ENCODE assay signal across 25 cellular contexts in genomic region chr1:203464743-203465142, GRCh38. TPM values are rescaled to one million over a fixed set of nuclear protein-coding genes. Genes with fewer than 3 reads are reported as not detected.
DNase-seq lines count a peak whose midpoint lies in the region; ATAC-seq and TF ChIP-seq lines count a peak whose summit lies in the region.
"Had no signal": no experiment of that assay in that cellular context is flagged by ENCODE, and none has a peak within 500 bp of the region (broad histone marks: within the 10 kb centered on the region; RNA-seq: fewer than 3 reads in every experiment).

No MANE protein-coding gene starts in this region.

- H3K56ac ChIP-seq in IMR-90 (ENCODE audit: extremely low read depth, insufficient read depth, low read length), result no peak overlapping the region

- no peak overlapping the region for H3K18ac ChIP-seq in IMR-90 (ENCODE audit: low read depth, low read length)

- ATAC-seq in IMR-90 (ENCODE audit: low read depth), result no peak
- ATAC-seq in GM21825 (IDR thresholded peaks at IDR 0.05; ENCODE audit: unreplicated experiment), result no peak
- ATAC-seq in HG02588 (IDR thresholded peaks at IDR 0.05; ENCODE audit: unreplicated experiment), result no peak
- ATAC-seq in HG02884 (IDR thresholded peaks at IDR 0.05; ENCODE audit: unreplicated experiment), result no peak
- ATAC-seq: activated CD4-positive, alpha-beta T cell treated with anti-CD3 and anti-CD28 coated beads for 36 hours; natural killer cell; stimulated activated memory B cell treated with anti-CD40 and anti-IgM and Interleukin-4, amounts not matched to agents 10 μg/mL and 1 μg/mL and 100 μg/mL, for 72 hours; T-helper 17 cell had no signal

- TF ChIP-seq POLR2A in IMR-90 (IDR thresholded peaks at IDR 0.05; ENCODE audit: low read depth, low read length), result no peak
- TF ChIP-seq POLR2A in suprapubic skin (IDR thresholded peaks at IDR 0.05), result no peak

- no peak overlapping the region for H2AK9ac ChIP-seq in IMR-90 (replicated peaks; ENCODE audit: low read depth, low read length, poor library complexity)

- H3K4me1 ChIP-seq in IMR-90 (ENCODE audit: control insufficient read depth, insufficient read depth, low read length) (peaks cover 19% of the 10 kb centered on the region), muscle layer of duodenum (ENCODE audit: control insufficient read depth in 1 of 2, insufficient read depth in 2 of 2, low read length in 2 of 2) (peaks cover 8 to 35% of the 10 kb centered on the region in 2 donors), suprapubic skin (peaks cover 57% of the 10 kb centered on the region)

- H3K27ac ChIP-seq in IMR-90 (ENCODE audit: insufficient read depth, low read length) (no peak overlapping the region), muscle layer of duodenum (ENCODE audit: low read length) (peak overlapping the region; percentile 40), suprapubic skin (peak overlapping the region; percentile 87)
- H3K27ac ChIP-seq: BLaER1 treated with 17β-estradiol and CSF1 and Interleukin-3, amounts not matched to agents 10 nM and 100 nM; SK-N-MC had no signal

- H3K9me3 ChIP-seq in IMR-90 (ENCODE audit: control insufficient read depth, insufficient read depth, low read length) (no peaks in the 10 kb centered on the region), muscle layer of duodenum (ENCODE audit: control insufficient read depth in 1 of 2, low read length in 2 of 2) (no peaks in the 10 kb centered on the region), suprapubic skin (no peaks in the 10 kb centered on the region)
- H3K9me3 ChIP-seq: BLaER1 treated with 17β-estradiol and CSF1 and Interleukin-3, amounts not matched to agents 10 nM and 100 nM had no signal

- no peaks in the 10 kb centered on the region for H3K36me3 Mint-ChIP-seq in chondrocyte (ENCODE audit: low read depth)
- no peaks in the 10 kb centered on the region for H3K36me3 Mint-ChIP-seq in activated naive CD8-positive, alpha-beta T cell treated with anti-CD3 and anti-CD28 coated beads for 36 hours
- H3K36me3 Mint-ChIP-seq: natural killer cell; stimulated activated memory B cell treated with anti-CD40 and anti-IgM and Interleukin-4, amounts not matched to agents 10 μg/mL and 1 μg/mL and 100 μg/mL, for 72 hours; type B pancreatic cell had no signal

- H3K4me3 ChIP-seq in IMR-90 (ENCODE audit: insufficient read depth, low read depth, low read length) (no peak overlapping the region), muscle layer of duodenum (ENCODE audit: low read depth in 1 of 2, low read length in 2 of 2) (no peak overlapping the region), suprapubic skin (no peak overlapping the region)
- H3K4me3 ChIP-seq: BLaER1 treated with 17β-estradiol and CSF1 and Interleukin-3, amounts not matched to agents 10 nM and 100 nM; GM23338; SK-N-MC; smooth muscle cell had no signal

- H3K23ac ChIP-seq in IMR-90 (ENCODE audit: low read depth, low read length), result no peak overlapping the region

- peak overlapping the region; percentile 43; the same call in 1 of the 2 replicates for H4K91ac ChIP-seq in IMR-90 (ENCODE audit: insufficient read depth, low read depth, low read length)

- H3K4me2 ChIP-seq in IMR-90 (ENCODE audit: low read depth, low read length), result no peak overlapping the region
- H3K4me2 ChIP-seq: BLaER1 treated with 17β-estradiol and CSF1 and Interleukin-3, amounts not matched to agents 10 nM and 100 nM; GM23338 had no signal

- in situ Hi-C loops in IMR-90 (cut with MboI; ENCODE audit: low sequenced_read_pairs), result no loop called here

- no peak overlapping the region for H4K8ac ChIP-seq in IMR-90 (ENCODE audit: low read depth in 2 of 2, low read length in 2 of 2)

- peaks cover 63% of the 10 kb centered on the region for H3K4me1 Mint-ChIP-seq in chondrocyte (ENCODE audit: low read depth)
- H3K4me1 Mint-ChIP-seq in activated naive CD8-positive, alpha-beta T cell treated with anti-CD3 and anti-CD28 coated beads for 36 hours, result peaks cover 6% of the 10 kb centered on the region
- H3K4me1 Mint-ChIP-seq: activated CD4-positive, alpha-beta T cell treated with anti-CD3 and anti-CD28 coated beads for 36 hours; central memory CD8-positive, alpha-beta T cell; natural killer cell had no signal

- no peak overlapping the region for H2BK20ac ChIP-seq in IMR-90 (ENCODE audit: low read depth, low read length)

- no peak overlapping the region for H4K5ac ChIP-seq in IMR-90 (ENCODE audit: low read depth, low read length)

- intact Hi-C loops in IMR-90 (cut with micrococcal nuclease), result no loop called here

- H3K36me3 ChIP-seq in IMR-90 (ENCODE audit: control insufficient read depth, insufficient read depth, low read length) (no peaks in the 10 kb centered on the region), muscle layer of duodenum (ENCODE audit: control insufficient read depth in 1 of 2, insufficient read depth in 2 of 2, low read length in 2 of 2) (no peaks in the 10 kb centered on the region), suprapubic skin (no peaks in the 10 kb centered on the region)
- H3K36me3 ChIP-seq: BLaER1 treated with 17β-estradiol and CSF1 and Interleukin-3, amounts not matched to agents 10 nM and 100 nM had no signal

- H3K79me1 ChIP-seq in IMR-90 (ENCODE audit: low read depth in 1 of 2, low read length in 2 of 2), result no peaks in the 10 kb centered on the region

- H2BK120ac ChIP-seq in IMR-90 (ENCODE audit: low read depth, low read length), result no peak overlapping the region

- BruUV-seq in IMR-90 (replicated peaks; lab: Mats Ljungman, UMichigan), result no TSS peak

- no peak overlapping the region for H2BK5ac ChIP-seq in IMR-90 (ENCODE audit: low read depth, low read length, poor library complexity, severe bottlenecking)

- H3K27me3 ChIP-seq in IMR-90 (ENCODE audit: control insufficient read depth, insufficient read depth, low read length) (peaks cover 2% of the 10 kb centered on the region; the same call in 1 of the 2 replicates), muscle layer of duodenum (ENCODE audit: low read depth, low read length) (no peaks in the 10 kb centered on the region), suprapubic skin (no peaks in the 10 kb centered on the region)
- H3K27me3 ChIP-seq: BLaER1 treated with 17β-estradiol and CSF1 and Interleukin-3, amounts not matched to agents 10 nM and 100 nM had no signal

- H2BK15ac ChIP-seq in IMR-90 (ENCODE audit: low read depth, low read length), result no peak overlapping the region

- H3K9me3 Mint-ChIP-seq in chondrocyte (ENCODE audit: low read depth), result no peaks in the 10 kb centered on the region
- no peaks in the 10 kb centered on the region for H3K9me3 Mint-ChIP-seq in activated naive CD8-positive, alpha-beta T cell treated with anti-CD3 and anti-CD28 coated beads for 36 hours
- H3K9me3 Mint-ChIP-seq: activated T-cell treated with anti-CD3 and anti-CD28 coated beads, Interleukin-2, amount 50 U/mL, for 24 hours; central memory CD8-positive, alpha-beta T cell; GM23338; natural killer cell; stimulated activated memory B cell treated with anti-CD40 and anti-IgM and Interleukin-4, amounts not matched to agents 10 μg/mL and 1 μg/mL and 100 μg/mL, for 72 hours; type B pancreatic cell had no signal

- 100% methylated on average over 3 of the region's 3 CpGs; no CpG with 5 or more reads in 1 of the 2 experiments for WGBS in IMR-90 (ENCODE audit: extremely low coverage in 2 of 2, insufficient read length in 1 of 2), 2 experiments
- WGBS in suprapubic skin, result 94% methylated on average over 2 of the region's 3 CpGs

- CTCF ChIA-PET in IMR-90 (lab: Yijun Ruan, JAX), result no interaction called here

- H4K20me1 ChIP-seq in IMR-90 (ENCODE audit: insufficient read depth, low read length), result no peaks in the 10 kb centered on the region
- H4K20me1 ChIP-seq: BLaER1 treated with 17β-estradiol and CSF1 and Interleukin-3, amounts not matched to agents 10 nM and 100 nM had no signal

- no peak for DNase-seq in IMR-90
- no peak for DNase-seq in chondrocyte (ENCODE audit: low spot score)
- no peak for DNase-seq in suprapubic skin (ENCODE audit: low spot score in 2 of 2)
- DNase-seq in activated naive CD8-positive, alpha-beta T cell treated with anti-CD3 and anti-CD28 coated beads for 36 hours, result no peak
- DNase-seq: activated CD4-positive, alpha-beta T cell treated with anti-CD3 and anti-CD28 coated beads for 36 hours; activated CD8-positive, alpha-beta memory T cell treated with anti-CD3 and anti-CD28 coated beads for 24 hours; activated T-cell treated with anti-CD3 and anti-CD28 coated beads, Interleukin-2, amount 50 U/mL, for 24 hours; natural killer cell; NCI-H510A treated with DMSO at 0.1 percent for 48 hours; NK-92 treated with Interleukin-12 subunit alpha and Interleukin-12 subunit beta, amount 100 ng/mL, for 24 hours; T-helper 17 cell had no signal

- no peak overlapping the region for H3K14ac ChIP-seq in IMR-90 (replicated peaks; ENCODE audit: low read depth, low read length)

- dilution Hi-C loops in IMR-90 (cut with HindIII; ENCODE audit: low sequenced_read_pairs, unreplicated experiment), result no loop called here

- no peak for TF ChIP-seq EP300 in suprapubic skin (IDR thresholded peaks at IDR 0.05)

- 0 out of 2 replicates have a peak overlapping the region, but pooled peaks have one; percentile 69 for H2AK5ac ChIP-seq in IMR-90 (ENCODE audit: low read depth, low read length)

- no peak overlapping the region for H3K4ac ChIP-seq in IMR-90 (ENCODE audit: low read depth, low read length)

- no peak overlapping the region for H3K4me3 Mint-ChIP-seq in chondrocyte (ENCODE audit: unreplicated experiment)
- no peak overlapping the region for H3K4me3 Mint-ChIP-seq in activated naive CD8-positive, alpha-beta T cell treated with anti-CD3 and anti-CD28 coated beads for 36 hours
- H3K4me3 Mint-ChIP-seq: activated CD4-positive, alpha-beta T cell treated with anti-CD3 and anti-CD28 coated beads for 36 hours; activated T-cell treated with anti-CD3 and anti-CD28 coated beads, Interleukin-2, amount 50 U/mL, for 24 hours; central memory CD8-positive, alpha-beta T cell; GM23338; natural killer cell; stimulated activated memory B cell treated with anti-CD40 and anti-IgM and Interleukin-4, amounts not matched to agents 10 μg/mL and 1 μg/mL and 100 μg/mL, for 72 hours; T-helper 17 cell; type B pancreatic cell had no signal

- H3K27ac Mint-ChIP-seq in chondrocyte (ENCODE audit: unreplicated experiment), result peak overlapping the region; percentile 94
- no peak overlapping the region for H3K27ac Mint-ChIP-seq in activated naive CD8-positive, alpha-beta T cell treated with anti-CD3 and anti-CD28 coated beads for 36 hours
- H3K27ac Mint-ChIP-seq: activated CD4-positive, alpha-beta T cell treated with anti-CD3 and anti-CD28 coated beads for 36 hours; activated T-cell treated with anti-CD3 and anti-CD28 coated beads, Interleukin-2, amount 50 U/mL, for 24 hours; GM23338; natural killer cell; T-helper 17 cell; type B pancreatic cell had no signal

- H3K9me1 ChIP-seq in IMR-90 (ENCODE audit: insufficient read depth, low read length), result peaks cover 6% of the 10 kb centered on the region

- H3K27me3 Mint-ChIP-seq in chondrocyte (ENCODE audit: low read depth), result no peaks in the 10 kb centered on the region
- H3K27me3 Mint-ChIP-seq in activated naive CD8-positive, alpha-beta T cell treated with anti-CD3 and anti-CD28 coated beads for 36 hours, result peaks cover 18% of the 10 kb centered on the region

- no peak overlapping the region for H2AFZ ChIP-seq in IMR-90 (replicated peaks; ENCODE audit: low read length, poor library complexity)
- H2AFZ ChIP-seq: GM23338 had no signal

- no peak overlapping the region for H3K9ac ChIP-seq in IMR-90 (ENCODE audit: low read depth, low read length)
- H3K9ac ChIP-seq: BLaER1 treated with 17β-estradiol and CSF1 and Interleukin-3, amounts not matched to agents 10 nM and 100 nM had no signal

- TF ChIP-seq RAD21 in IMR-90 (IDR thresholded peaks at IDR 0.05; ENCODE audit: low read length), result no peak

- POLR2A ChIA-PET in IMR-90 (lab: Charles Lee; ENCODE audit: unreplicated experiment), result no interaction called here

- TF ChIP-seq CTCF in IMR-90 (conservative IDR thresholded peaks at IDR 0.05; ENCODE audit: low read depth, low read length) (no peak), chondrocyte (IDR thresholded peaks at IDR 0.05) (no peak), suprapubic skin (IDR thresholded peaks at IDR 0.05) (no peak)

RNA-seq across cellular contexts. Expression of gene PRELP, which starts 10.9 kb away (rescaled TPM):
- total RNA-seq in IMR-90 (2012; rRNA removed) (under 0.01 TPM in 1 of 2 replicates, not detected in the other), chondrocyte (29.5 to 33.7 TPM (median 33.2 TPM) in 3 replicates), suprapubic skin (10 to 100 TPM in 3 of 4 donors, 1 to 10 TPM in 1; 6.4 to 34.7 (median 18.0) TPM)
- 0.47 and 0.56 TPM in 2 replicates for polyA plus RNA-seq in IMR-90 (2012; rRNA removed)
- polyA plus RNA-seq in IMR-90 (2012; cell fraction: cytosol; rRNA removed), result 0.25 and 0.69 TPM in 2 replicates
- 0.14 and 0.26 TPM in 2 replicates for polyA plus RNA-seq in IMR-90 (2012; cell fraction: nucleus; rRNA removed; ENCODE audit: low replicate concordance)
- total RNA-seq in activated naive CD8-positive, alpha-beta T cell treated with anti-CD3 and anti-CD28 coated beads for 36 hours, result not detected
- total RNA-seq: activated CD4-positive, alpha-beta T cell treated with anti-CD3 and anti-CD28 coated beads for 36 hours; M059J; natural killer cell; RPMI7951; T-helper 17 cell had no signal

RNA-seq across cellular contexts. Expression of gene OPTC, which starts 29.2 kb away (rescaled TPM):
- not detected in 2 replicates for total RNA-seq in IMR-90 (2012; rRNA removed)
- polyA plus RNA-seq in IMR-90 (2012; rRNA removed), result not detected in 2 replicates
- polyA plus RNA-seq in IMR-90 (2012; cell fraction: cytosol; rRNA removed), result not detected in 2 replicates
- not detected in 2 replicates for polyA plus RNA-seq in IMR-90 (2012; cell fraction: nucleus; rRNA removed; ENCODE audit: low replicate concordance)
- total RNA-seq in chondrocyte, result not detected in 3 replicates
- not detected for total RNA-seq in suprapubic skin
- not detected for total RNA-seq in activated naive CD8-positive, alpha-beta T cell treated with anti-CD3 and anti-CD28 coated beads for 36 hours
- total RNA-seq: activated CD4-positive, alpha-beta T cell treated with anti-CD3 and anti-CD28 coated beads for 36 hours; M059J; mesenteric fat pad; natural killer cell; RPMI7951; smooth muscle cell; T-helper 17 cell had no signal
